ENCODE assay signal across 13 cellular contexts in the genomic region with DNA sequence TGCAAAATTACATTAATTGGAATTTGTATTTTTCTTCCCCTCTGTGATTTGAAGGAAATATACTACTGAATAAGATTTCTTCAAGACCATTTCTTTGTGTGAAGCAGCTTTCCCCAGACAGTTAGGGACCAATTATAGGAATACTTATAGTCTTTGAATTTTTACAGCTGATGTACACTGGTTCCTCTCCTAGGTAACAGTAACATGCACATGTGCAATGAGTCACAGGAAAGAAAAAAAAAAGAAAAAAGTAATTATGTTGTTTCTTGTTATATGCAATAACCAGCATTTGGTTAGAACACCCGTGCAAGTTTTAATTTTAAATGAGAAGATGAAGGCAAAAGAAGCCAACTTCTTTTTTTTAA.
DNase-seq lines count a peak whose midpoint lies in the region; TF ChIP-seq lines count a peak whose summit lies in the region.
"Had no signal": no experiment of that assay in that cellular context is flagged by ENCODE, and none has a peak within 500 bp of the region (broad histone marks: within the 10 kb centered on the region; RNA-seq: fewer than 3 reads in every experiment).

No MANE protein-coding gene starts in this region.

- peaks cover 47% of the 10 kb centered on the region for H3K4me1 Mint-ChIP-seq in endothelial cell (ENCODE audit: unreplicated experiment)
- H3K4me1 Mint-ChIP-seq in activated T-helper 1 cell treated with anti-CD3 and anti-CD28 coated beads, Interleukin-12 subunit alpha, Interleukin-12 subunit beta, Interleukin-2, Interleukin-4 antibody, amounts not matched to agents 30 ng/mL and 10 ng/mL and 1 ng/mL, durations not matched to agents 14 hours and 24 hours and 36 hours (ENCODE audit: low read depth), result no peaks in the 10 kb centered on the region

- no peaks in the 10 kb centered on the region for H3K27me3 Mint-ChIP-seq in endothelial cell (ENCODE audit: unreplicated experiment)
- no peaks in the 10 kb centered on the region for H3K27me3 Mint-ChIP-seq in activated T-helper 1 cell treated with anti-CD3 and anti-CD28 coated beads, Interleukin-12 subunit alpha, Interleukin-12 subunit beta, Interleukin-2, Interleukin-4 antibody, amounts not matched to agents 30 ng/mL and 10 ng/mL and 1 ng/mL, durations not matched to agents 14 hours and 24 hours and 36 hours (ENCODE audit: insufficient read depth)

- peak overlapping the region; percentile 97 for H3K27ac Mint-ChIP-seq in endothelial cell (ENCODE audit: unreplicated experiment)
- H3K27ac Mint-ChIP-seq in activated T-helper 1 cell treated with anti-CD3 and anti-CD28 coated beads, Interleukin-12 subunit alpha, Interleukin-12 subunit beta, Interleukin-2, Interleukin-4 antibody, amounts not matched to agents 30 ng/mL and 10 ng/mL and 1 ng/mL, durations not matched to agents 14 hours and 24 hours and 36 hours, result no peak overlapping the region

- H3K36me3 Mint-ChIP-seq in endothelial cell (ENCODE audit: low read depth, unreplicated experiment), result no peaks in the 10 kb centered on the region
- H3K36me3 Mint-ChIP-seq in activated T-helper 1 cell treated with anti-CD3 and anti-CD28 coated beads, Interleukin-12 subunit alpha, Interleukin-12 subunit beta, Interleukin-2, Interleukin-4 antibody, amounts not matched to agents 30 ng/mL and 10 ng/mL and 1 ng/mL, durations not matched to agents 14 hours and 24 hours and 36 hours (ENCODE audit: low read depth), result no peaks in the 10 kb centered on the region

- TF ChIP-seq CTCF in endothelial cell (IDR thresholded peaks at IDR 0.05; ENCODE audit: unreplicated experiment), result no peak

- intact Hi-C loops in activated T-helper 1 cell treated with anti-CD3 and anti-CD28 coated beads, Interleukin-12 subunit alpha, Interleukin-12 subunit beta, Interleukin-2, Interleukin-4 antibody, amounts not matched to agents 30 ng/mL and 10 ng/mL and 1 ng/mL, durations not matched to agents 14 hours and 24 hours and 36 hours (cut with micrococcal nuclease), result no loop called here

- no peaks in the 10 kb centered on the region for H3K9me3 Mint-ChIP-seq in endothelial cell (ENCODE audit: unreplicated experiment)
- no peaks in the 10 kb centered on the region for H3K9me3 Mint-ChIP-seq in activated T-helper 1 cell treated with anti-CD3 and anti-CD28 coated beads, Interleukin-12 subunit alpha, Interleukin-12 subunit beta, Interleukin-2, Interleukin-4 antibody, amounts not matched to agents 30 ng/mL and 10 ng/mL and 1 ng/mL, durations not matched to agents 14 hours and 24 hours and 36 hours

- DNase-seq in AG08395 (ENCODE audit: low spot score), result peak; percentile 32
- peak; percentile 74 for DNase-seq in LHCN-M2 (ENCODE audit: low read depth)
- DNase-seq in endothelial cell (ENCODE audit: low spot score), result no peak
- DNase-seq in myocyte (ENCODE audit: low read depth), result peak; percentile 23
- no peak for DNase-seq in NK-92 treated with Interleukin-12 subunit alpha and Interleukin-12 subunit beta, amount 100 ng/mL, for 24 hours (lab: John Stamatoyannopoulos, UW)
- no peak for DNase-seq in activated CD4-positive, CD25-positive, alpha-beta regulatory T cell treated with anti-CD3 and anti-CD28 coated beads, Interleukin-2, amount 50 U/mL, for 72 hours
- no peak for DNase-seq in hippocampal formation (lab: John Stamatoyannopoulos, UW)
- no peak for DNase-seq in activated T-helper 1 cell treated with anti-CD3 and anti-CD28 coated beads, Interleukin-12 subunit alpha, Interleukin-12 subunit beta, Interleukin-2, Interleukin-4 antibody, amounts not matched to agents 30 ng/mL and 10 ng/mL and 1 ng/mL, durations not matched to agents 14 hours and 24 hours and 36 hours (ENCODE audit: low spot score)
- DNase-seq: activated gamma-delta T cell; AML-193; effector CD8-positive, alpha-beta T cell; left colon; NCI-H2029 treated with DMSO at 0.1 percent for 48 hours had no signal

- H3K4me3 Mint-ChIP-seq in endothelial cell (ENCODE audit: unreplicated experiment), result no peak overlapping the region
- H3K4me3 Mint-ChIP-seq in activated T-helper 1 cell treated with anti-CD3 and anti-CD28 coated beads, Interleukin-12 subunit alpha, Interleukin-12 subunit beta, Interleukin-2, Interleukin-4 antibody, amounts not matched to agents 30 ng/mL and 10 ng/mL and 1 ng/mL, durations not matched to agents 14 hours and 24 hours and 36 hours, result no peak overlapping the region

Comparison
In these comparisons a context has a peak if more than half of its experiments do, and no peak if none do; other contexts are left out.
1. DNase-seq: peak in AG08395 (single experiment), LHCN-M2 (single experiment) and myocyte (single experiment); none in endothelial cell (single experiment), NK-92 treated with Interleukin-12 subunit alpha and Interleukin-12 subunit beta, amount 100 ng/mL, for 24 hours (single experiment), activated CD4-positive, CD25-positive, alpha-beta regulatory T cell treated with anti-CD3 and anti-CD28 coated beads, Interleukin-2, amount 50 U/mL, for 72 hours (single experiment), hippocampal formation (0 of 2) and activated T-helper 1 cell treated with anti-CD3 and anti-CD28 coated beads, Interleukin-12 subunit alpha, Interleukin-12 subunit beta, Interleukin-2, Interleukin-4 antibody, amounts not matched to agents 30 ng/mL and 10 ng/mL and 1 ng/mL, durations not matched to agents 14 hours and 24 hours and 36 hours (single experiment).